ENCODE assay signal across 11 cellular contexts in the genomic region with DNA sequence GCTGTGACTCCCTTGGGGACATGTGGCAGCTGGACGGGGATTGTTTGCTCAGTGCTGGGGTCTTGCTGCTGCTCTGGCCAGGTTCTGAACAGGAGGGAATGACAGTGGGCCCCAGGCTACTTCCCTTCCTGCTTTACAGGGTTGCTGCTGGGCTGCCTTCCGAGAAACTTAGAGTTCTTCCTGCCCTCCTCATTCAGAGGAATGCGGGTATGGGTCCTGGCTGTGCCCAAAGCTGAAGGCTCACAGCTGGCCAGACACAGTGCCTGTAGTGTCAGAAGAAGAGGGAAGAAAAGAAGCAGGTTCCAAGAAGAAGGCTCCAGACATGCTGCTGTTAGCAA.
A peak's percentile ranks its signal among the peaks of the same experiment; 100 is the strongest.
DNase-seq lines count a peak whose midpoint lies in the region; ATAC-seq, FAIRE-seq and TF ChIP-seq lines count a peak whose summit lies in the region.
"Had no signal": no experiment of that assay in that cellular context is flagged by ENCODE, and none has a peak within 500 bp of the region (broad histone marks: within the 10 kb centered on the region; RNA-seq: fewer than 3 reads in every experiment).

No MANE protein-coding gene starts in this region.

- peak; percentile 43 for ATAC-seq in body of pancreas
- ATAC-seq: naive thymus-derived CD4-positive, alpha-beta T cell had no signal

- intact Hi-C loops in body of pancreas (cut with DNase I), result no loop called here

- TF ChIP-seq CTCF in body of pancreas (IDR thresholded peaks at IDR 0.05), result no peak
- TF ChIP-seq CTCF in right atrium auricular region (IDR thresholded peaks at IDR 0.05), result no peak

- no peak for FAIRE-seq in GM19239 (lab: Jason Lieb, UNC)

- H3K27me3 ChIP-seq in body of pancreas (no peaks in the 10 kb centered on the region), right atrium auricular region (no peaks in the 10 kb centered on the region), rectal smooth muscle tissue (ENCODE audit: control insufficient read depth, insufficient read depth, low read length) (no peaks in the 10 kb centered on the region)

- peaks cover 17% of the 10 kb centered on the region for H3K4me1 ChIP-seq in body of pancreas
- peaks cover 0 to 27% of the 10 kb centered on the region in 2 donors for H3K4me1 ChIP-seq in right atrium auricular region
- H3K4me1 ChIP-seq in rectal smooth muscle tissue (ENCODE audit: control insufficient read depth, insufficient read depth, low read length), result peaks cover 3% of the 10 kb centered on the region

- H3K9ac ChIP-seq in rectal smooth muscle tissue (ENCODE audit: low read length), result no peak overlapping the region

- H3K27ac ChIP-seq in body of pancreas (peak overlapping the region in 3 of 4 donors; percentile 8 to 69 (median 26)), right atrium auricular region (peak overlapping the region; percentile 54 to 65), rectal smooth muscle tissue (ENCODE audit: low read depth, low read length) (peak overlapping the region; percentile 23)

- H3K36me3 ChIP-seq in body of pancreas (replicated peaks in 1 of 2; ENCODE audit: insufficient read depth in 1 of 2, low read depth in 2 of 2), result peaks cover 0 to under 1% of the 10 kb centered on the region in 2 donors
- H3K36me3 ChIP-seq in right atrium auricular region, result peaks cover 3% of the 10 kb centered on the region
- H3K36me3 ChIP-seq in rectal smooth muscle tissue (ENCODE audit: control insufficient read depth, insufficient read depth, low read length), result no peaks in the 10 kb centered on the region

- 41 to 44% methylated on average over 3 of the region's 3 CpGs for WGBS in body of pancreas, 2 donors

- DNase-seq in GM04504 (ENCODE audit: low read depth) (peak; percentile 51), body of pancreas (peak in 3 of 4 donors; percentile 57 to 68 (median 65)), right atrium auricular region (ENCODE audit: low spot score) (no peak), GM19239 (ENCODE audit: insufficient read length, low spot score) (no peak), NCI-H2196 treated with DMSO at 0.1 percent for 48 hours (lab: John Stamatoyannopoulos, UW; ENCODE audit: unreplicated experiment) (no peak), C1 segment of cervical spinal cord (lab: John Stamatoyannopoulos, UW) (no peak)
- no peak for DNase-seq in activated CD4-positive, CD25-positive, alpha-beta regulatory T cell (lab: John Stamatoyannopoulos, UW)
- DNase-seq: COR-L47; naive thymus-derived CD4-positive, alpha-beta T cell; NCI-H524 treated with DMSO at 0.1 percent for 48 hours had no signal

- H3K4me3 ChIP-seq in body of pancreas (no peak overlapping the region), right atrium auricular region (no peak overlapping the region), rectal smooth muscle tissue (ENCODE audit: low read length) (no peak overlapping the region)

- TF ChIP-seq POLR2A in body of pancreas (IDR thresholded peaks at IDR 0.05), result no peak

- H3K9me3 ChIP-seq in body of pancreas, result no peaks in the 10 kb centered on the region
- no peaks in the 10 kb centered on the region for H3K9me3 ChIP-seq in right atrium auricular region

Comparison
In these comparisons a context has a peak if more than half of its experiments do, and no peak if none do; other contexts are left out.
1. DNase-seq: peak in GM04504 (single experiment) and body of pancreas (3 of 4); none in right atrium auricular region (single experiment), GM19239 (single experiment), activated CD4-positive, CD25-positive, alpha-beta regulatory T cell (0 of 4), NCI-H2196 treated with DMSO at 0.1 percent for 48 hours (single experiment) and C1 segment of cervical spinal cord (0 of 14).
2. Peak in every context shown above with its lines, with median percentiles within 50 percentile points of each other: H3K27ac ChIP-seq.